In the genomic region with DNA sequence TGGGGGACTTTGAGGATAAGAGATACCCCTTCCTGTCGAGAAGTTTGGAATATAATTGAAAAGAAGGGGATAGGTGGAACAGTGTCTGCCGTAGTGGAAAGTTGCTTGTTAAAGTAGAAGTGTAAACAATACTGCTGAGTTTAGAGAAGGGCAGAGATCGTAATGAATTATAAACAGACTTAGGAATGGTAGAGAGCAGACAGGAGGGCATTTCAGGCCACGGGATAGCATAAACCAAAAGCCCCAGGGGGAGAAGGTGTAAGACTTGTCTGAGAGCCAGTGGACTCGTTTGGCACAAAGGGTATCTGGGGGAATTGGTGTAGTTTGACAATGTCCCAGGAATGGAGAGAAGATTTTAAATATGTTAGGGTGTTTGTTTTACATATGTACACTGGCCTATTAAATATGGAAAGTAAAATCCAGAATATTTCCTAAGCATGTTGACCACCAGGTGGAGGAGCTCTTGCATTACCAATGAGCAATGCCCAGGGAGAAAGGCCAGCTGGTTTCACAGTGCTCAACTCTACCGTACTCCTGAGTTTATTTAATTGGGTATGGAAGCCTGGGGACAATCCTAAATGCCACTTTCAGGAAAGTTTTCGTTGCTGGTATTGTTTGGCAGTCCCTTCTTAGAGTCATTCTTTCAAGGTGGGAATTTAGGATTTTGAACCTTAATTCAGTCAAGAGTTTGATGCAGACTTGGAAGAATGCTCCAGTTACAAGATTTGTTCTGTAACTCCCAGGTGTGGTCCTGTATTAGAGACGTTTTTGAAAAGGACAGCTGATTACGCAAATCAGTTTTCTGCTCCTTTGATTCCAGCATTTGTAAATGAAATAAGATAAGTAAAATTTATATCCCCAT, we compare ENCODE assay signal across 9 cellular contexts. TPM values are rescaled to one million over a fixed set of nuclear protein-coding genes. Genes with fewer than 3 reads are reported as not detected.
A peak's percentile ranks its signal among the peaks of the same experiment; 100 is the strongest.
DNase-seq lines count a peak whose midpoint lies in the region; ATAC-seq and TF ChIP-seq lines count a peak whose summit lies in the region.
"Had no signal": no experiment of that assay in that cellular context is flagged by ENCODE, and none has a peak within 500 bp of the region (broad histone marks: within the 10 kb centered on the region; RNA-seq: fewer than 3 reads in every experiment).

No MANE protein-coding gene starts in this region.

- 83% methylated on average over 6 to 9 of the region's 9 CpGs for WGBS in endodermal cell (ENCODE audit: insufficient coverage in 1 of 2, insufficient read length in 1 of 2), 2 experiments

- peaks cover 45% of the 10 kb centered on the region for H3K36me3 Mint-ChIP-seq in endodermal cell (ENCODE audit: low read depth)

- no peak for ATAC-seq in HG02623 (IDR thresholded peaks at IDR 0.05; ENCODE audit: unreplicated experiment)

- DNase-seq in NCI-H2029 treated with DMSO at 0.1 percent for 48 hours (lab: John Stamatoyannopoulos, UW) (peak; percentile 2), endodermal cell (no peak), non-pigmented ciliary epithelial cell (ENCODE audit: low read depth) (peak; percentile 47), SHP77 (lab: John Stamatoyannopoulos, UW) (no peak), activated gamma-delta T cell (lab: John Stamatoyannopoulos, UW) (no peak), NCI-H2107 (lab: John Stamatoyannopoulos, UW) (no peak)

- H3K27me3 ChIP-seq in BLaER1 (no peaks in the 10 kb centered on the region), endodermal cell (ENCODE audit: control insufficient read depth, insufficient read depth, low read length, poor library complexity, severe bottlenecking) (no peaks in the 10 kb centered on the region)

- peak overlapping the region; percentile 34 for H3K4me2 ChIP-seq in BLaER1

- H3K27ac Mint-ChIP-seq in endodermal cell = no peak overlapping the region
- H3K27ac Mint-ChIP-seq: activated naive CD4-positive, alpha-beta T cell treated with anti-CD3 and anti-CD28 coated beads, Interleukin-2, amount 50 U/mL, for 24 hours had no signal

- peaks cover 52% of the 10 kb centered on the region for H4K20me1 ChIP-seq in BLaER1

- H3K27ac ChIP-seq in BLaER1 (no peak overlapping the region), endodermal cell (ENCODE audit: low read depth, low read length) (no peak overlapping the region)

- no peaks in the 10 kb centered on the region for H3K9me3 Mint-ChIP-seq in endodermal cell
- H3K9me3 Mint-ChIP-seq: activated naive CD4-positive, alpha-beta T cell treated with anti-CD3 and anti-CD28 coated beads, Interleukin-2, amount 50 U/mL, for 24 hours had no signal

- H3K4me1 ChIP-seq in BLaER1 (peaks cover 20% of the 10 kb centered on the region), endodermal cell (ENCODE audit: control insufficient read depth, insufficient read depth, low read length) (no peaks in the 10 kb centered on the region)

- H3K4me3 Mint-ChIP-seq in endodermal cell = no peak overlapping the region
- H3K4me3 Mint-ChIP-seq: activated naive CD4-positive, alpha-beta T cell treated with anti-CD3 and anti-CD28 coated beads, Interleukin-2, amount 50 U/mL, for 24 hours had no signal

- H3K4me3 ChIP-seq in BLaER1 = no peak overlapping the region
- no peak overlapping the region for H3K4me3 ChIP-seq in endodermal cell (ENCODE audit: low read length)

- no peaks in the 10 kb centered on the region for H3K27me3 Mint-ChIP-seq in endodermal cell (ENCODE audit: insufficient read depth)
- H3K27me3 Mint-ChIP-seq: activated naive CD4-positive, alpha-beta T cell treated with anti-CD3 and anti-CD28 coated beads, Interleukin-2, amount 50 U/mL, for 24 hours had no signal

- H3K36me3 ChIP-seq in BLaER1 (peaks cover 71% of the 10 kb centered on the region), endodermal cell (ENCODE audit: control insufficient read depth, insufficient read depth, low read length) (peaks cover 84% of the 10 kb centered on the region)

- H3K4me1 Mint-ChIP-seq in endodermal cell = no peaks in the 10 kb centered on the region

- no peaks in the 10 kb centered on the region for H3K9me3 ChIP-seq in BLaER1
- no peaks in the 10 kb centered on the region for H3K9me3 ChIP-seq in endodermal cell (ENCODE audit: control insufficient read depth, low read length)

- 0 out of 2 replicates have a peak overlapping the region, but pooled peaks have one; percentile 26 for H3K9ac ChIP-seq in BLaER1
- H3K9ac ChIP-seq in endodermal cell (ENCODE audit: extremely low read depth, low read length, poor library complexity, severe bottlenecking) = no peak overlapping the region

- peak; percentile 70 for TF ChIP-seq CTCF in endodermal cell (conservative IDR thresholded peaks at IDR 0.05)

RNA-seq across cellular contexts. Expression of gene COPS8, which starts 7.5 kb away (rescaled TPM):
- 10 to 100 TPM; 66.3 to 72.7 TPM for total RNA-seq in endodermal cell
- 116 TPM for polyA plus RNA-seq in endodermal cell (2013, experiment 1 of 2)
- polyA plus RNA-seq in endodermal cell (2013, experiment 2 of 2) = 104 TPM

Comparison
In these comparisons a context has a peak if more than half of its experiments do, and no peak if none do; other contexts are left out.
1. DNase-seq: peak in NCI-H2029 treated with DMSO at 0.1 percent for 48 hours (single experiment) and non-pigmented ciliary epithelial cell (single experiment); none in endodermal cell (single experiment), SHP77 (0 of 2), activated gamma-delta T cell (single experiment) and NCI-H2107 (single experiment).